Comparison of ENCODE assay signal across 9 cellular contexts in genomic region chr7:82435769-82436168, GRCh38. TPM values are rescaled to one million over a fixed set of nuclear protein-coding genes. Genes with fewer than 3 reads are reported as not detected.
"Had no signal": no experiment of that assay in that cellular context is flagged by ENCODE, and none has a peak within 500 bp of the region (broad histone marks: within the 10 kb centered on the region; RNA-seq: fewer than 3 reads in every experiment).

No MANE protein-coding gene starts in this region.

- H3K4me3 ChIP-seq: GM23338, K562 had no signal

- DNase-seq: H9, HCEC 1CT, IMR-90 had no signal

- H2AFZ ChIP-seq: GM23338 had no signal

- H3K4me2 ChIP-seq: GM23338 had no signal

- ATAC-seq: GM23338, K562 had no signal

- FAIRE-seq: H1, H54, HTR-8/SVneo, K562 had no signal

RNA-seq across cellular contexts. Expression of gene CACNA2D1, which starts 7.8 kb away (rescaled TPM):
- total RNA-seq: HT-29 had no signal
- polyA plus RNA-seq: K562 had no signal
